In the genomic region with DNA sequence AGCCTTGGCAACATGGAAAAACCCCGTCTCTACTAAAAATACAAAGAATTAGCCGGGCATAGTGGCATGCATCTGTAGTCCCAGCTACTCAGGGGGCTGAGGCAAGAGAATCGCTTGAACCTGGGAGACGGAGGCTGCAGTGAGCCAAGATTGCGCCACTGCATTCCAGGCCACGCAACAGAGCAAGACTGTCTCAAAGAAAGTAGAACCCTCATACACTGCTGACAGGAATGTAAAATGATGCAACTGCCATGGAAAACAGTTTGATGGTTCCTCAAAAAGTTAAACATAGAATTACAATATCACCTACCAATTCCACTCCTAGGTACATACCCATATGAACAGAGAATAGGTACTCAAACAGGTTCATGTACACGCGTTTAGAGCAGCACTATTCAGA, we compare ENCODE assay signal across 15 cellular contexts.
"Had no signal": no experiment of that assay in that cellular context is flagged by ENCODE, and none has a peak within 500 bp of the region (broad histone marks: within the 10 kb centered on the region; RNA-seq: fewer than 3 reads in every experiment).

No MANE protein-coding gene starts in this region.

- H3K4me3 ChIP-seq: cardiac muscle cell, hepatocyte, left lung, mucosa of descending colon, ovary, sigmoid colon, thoracic aorta had no signal

- DNase-seq: activated CD4-positive, alpha-beta T cell treated with anti-CD3 and anti-CD28 coated beads, Interleukin-2, amount 50 U/mL, for 1 hour; activated naive CD4-positive, alpha-beta T cell treated with anti-CD3 and anti-CD28 coated beads for 36 hours; activated T-cell treated with anti-CD3 and anti-CD28 coated beads for 4 hours; kidney; left lung; mucosa of descending colon; naive thymus-derived CD4-positive, alpha-beta T cell; ovary; sigmoid colon; stimulated activated CD4-positive, alpha-beta T cell treated with anti-CD3 and anti-CD28 coated beads, Interleukin-12 subunit alpha, Interleukin-12 subunit beta, amount 100 ng/mL, for 4 hours; stimulated activated CD4-positive, alpha-beta T cell treated with anti-CD3 and anti-CD28 coated beads, Interleukin-2, amount 100 ng/mL, for 24 hours; T-helper 2 cell had no signal

- H3K36me3 ChIP-seq: cardiac muscle cell, left lung, ovary, sigmoid colon, thoracic aorta had no signal

- H3K27me3 ChIP-seq: cardiac muscle cell, hepatocyte, left lung, ovary, sigmoid colon had no signal

- H3K9me3 ChIP-seq: left lung, mucosa of descending colon, ovary, sigmoid colon, thoracic aorta had no signal

- H3K27ac ChIP-seq: cardiac muscle cell, hepatocyte, left lung, ovary, sigmoid colon, thoracic aorta had no signal
